In the genomic region with DNA sequence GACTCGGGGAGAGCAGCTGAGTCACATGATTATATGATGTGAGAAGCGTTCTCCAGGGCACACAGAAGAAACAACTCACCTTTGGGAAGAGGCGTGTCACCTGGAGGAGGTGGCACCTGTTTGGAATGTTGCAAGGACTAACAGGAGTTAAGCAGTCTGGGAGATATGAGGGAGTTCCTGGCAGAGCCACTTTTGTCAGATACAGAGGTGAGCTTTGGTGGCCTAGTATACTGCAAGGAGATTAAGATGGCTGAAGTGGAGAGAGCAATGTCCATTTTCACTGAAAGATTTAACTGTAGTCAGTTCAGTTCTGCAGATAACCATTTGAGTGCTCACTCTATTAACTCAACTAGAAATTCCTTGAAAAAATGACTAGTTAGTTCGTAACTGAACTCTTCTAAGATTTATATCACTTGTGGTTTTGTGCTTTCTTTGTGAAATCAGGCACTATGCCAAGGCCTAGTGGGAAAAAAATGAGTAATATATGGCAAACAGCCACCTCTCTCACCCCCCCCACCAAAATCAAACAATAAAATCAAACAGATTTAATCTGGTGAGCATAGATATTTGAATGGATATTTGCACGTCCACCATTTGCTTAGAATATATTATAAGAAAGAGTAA, we compare ENCODE assay signal across 11 cellular contexts.
A peak's percentile ranks its signal among the peaks of the same experiment; 100 is the strongest.
DNase-seq lines count a peak whose midpoint lies in the region; ATAC-seq and TF ChIP-seq lines count a peak whose summit lies in the region.
"Had no signal": no experiment of that assay in that cellular context is flagged by ENCODE, and none has a peak within 500 bp of the region (broad histone marks: within the 10 kb centered on the region; RNA-seq: fewer than 3 reads in every experiment).

No MANE protein-coding gene starts in this region.

- TF ChIP-seq CTCF in Calu3 (IDR thresholded peaks at IDR 0.05; ENCODE audit: unreplicated experiment) (no peak), mucosa of descending colon (IDR thresholded peaks at IDR 0.05) (no peak)

- H3K4me1 ChIP-seq in mucosa of descending colon (ENCODE audit: low read depth) = peaks cover 3% of the 10 kb centered on the region

- intact Hi-C loops in Calu3 (cut with micrococcal nuclease; ENCODE audit: unreplicated experiment) = loop anchor here (5.0 kb wide), 1 partner anchor 61 kb away; the partner anchor contains the start of gene CRYBG3
- intact Hi-C loops in mucosa of descending colon (cut with DNase I, micrococcal nuclease) = no loop called here

- ATAC-seq in mucosa of descending colon = peak; percentile 82
- no peak for ATAC-seq in GM21390 (IDR thresholded peaks at IDR 0.05; ENCODE audit: unreplicated experiment)
- ATAC-seq: Right ventricle myocardium inferior had no signal

- peak overlapping the region; percentile 45 for H3K27ac Mint-ChIP-seq in Calu3 (ENCODE audit: unreplicated experiment)

- DNase-seq in Calu3 (peak; percentile 54), amniotic epithelial cell (ENCODE audit: low read depth) (peak; percentile 74), mucosa of descending colon (no peak), hepatic stellate cell (ENCODE audit: low spot score) (no peak), AG08396 (ENCODE audit: low spot score) (no peak), NCI-H1417 (lab: John Stamatoyannopoulos, UW) (no peak)
- DNase-seq in Jurkat, Clone E6-1 (ENCODE audit: low read depth, low spot score) = peak; percentile 8
- DNase-seq: caudate nucleus had no signal

- no peaks in the 10 kb centered on the region for H3K9me3 ChIP-seq in mucosa of descending colon
- H3K9me3 ChIP-seq: suprapubic skin had no signal

- CTCF ChIA-PET in Calu3 (lab: Charles Lee) = no interaction called here

- no peaks in the 10 kb centered on the region for H3K36me3 ChIP-seq in mucosa of descending colon (ENCODE audit: low read depth)

- peak overlapping the region; percentile 46 for H3K4me3 Mint-ChIP-seq in Calu3 (ENCODE audit: low read depth, unreplicated experiment)

- no TSS peak for BruUV-seq in Calu3 (replicated peaks; lab: Mats Ljungman, UMichigan)

- no peaks in the 10 kb centered on the region for H3K36me3 Mint-ChIP-seq in Calu3 (ENCODE audit: insufficient read depth, unreplicated experiment)

- H3K27me3 Mint-ChIP-seq in Calu3 (ENCODE audit: unreplicated experiment) = no peaks in the 10 kb centered on the region

- no peak overlapping the region for H3K4me3 ChIP-seq in Jurkat, Clone E6-1 (ENCODE audit: low read length)
- H3K4me3 ChIP-seq in mucosa of descending colon = no peak overlapping the region
- H3K4me3 ChIP-seq: suprapubic skin had no signal

- H3K9me3 Mint-ChIP-seq in Calu3 (ENCODE audit: low read depth, unreplicated experiment) = no peaks in the 10 kb centered on the region

- H3K4me1 Mint-ChIP-seq in Calu3 (ENCODE audit: low read depth, unreplicated experiment) = peaks cover 20% of the 10 kb centered on the region

Comparison
In these comparisons a context has a peak if more than half of its experiments do, and no peak if none do; other contexts are left out.
1. DNase-seq: peak in Calu3 (single experiment), Jurkat, Clone E6-1 (single experiment) and amniotic epithelial cell (single experiment); none in mucosa of descending colon (0 of 3), hepatic stellate cell (single experiment), AG08396 (single experiment) and NCI-H1417 (0 of 3).